9 cellular contexts compared by ENCODE assay signal in the genomic region with DNA sequence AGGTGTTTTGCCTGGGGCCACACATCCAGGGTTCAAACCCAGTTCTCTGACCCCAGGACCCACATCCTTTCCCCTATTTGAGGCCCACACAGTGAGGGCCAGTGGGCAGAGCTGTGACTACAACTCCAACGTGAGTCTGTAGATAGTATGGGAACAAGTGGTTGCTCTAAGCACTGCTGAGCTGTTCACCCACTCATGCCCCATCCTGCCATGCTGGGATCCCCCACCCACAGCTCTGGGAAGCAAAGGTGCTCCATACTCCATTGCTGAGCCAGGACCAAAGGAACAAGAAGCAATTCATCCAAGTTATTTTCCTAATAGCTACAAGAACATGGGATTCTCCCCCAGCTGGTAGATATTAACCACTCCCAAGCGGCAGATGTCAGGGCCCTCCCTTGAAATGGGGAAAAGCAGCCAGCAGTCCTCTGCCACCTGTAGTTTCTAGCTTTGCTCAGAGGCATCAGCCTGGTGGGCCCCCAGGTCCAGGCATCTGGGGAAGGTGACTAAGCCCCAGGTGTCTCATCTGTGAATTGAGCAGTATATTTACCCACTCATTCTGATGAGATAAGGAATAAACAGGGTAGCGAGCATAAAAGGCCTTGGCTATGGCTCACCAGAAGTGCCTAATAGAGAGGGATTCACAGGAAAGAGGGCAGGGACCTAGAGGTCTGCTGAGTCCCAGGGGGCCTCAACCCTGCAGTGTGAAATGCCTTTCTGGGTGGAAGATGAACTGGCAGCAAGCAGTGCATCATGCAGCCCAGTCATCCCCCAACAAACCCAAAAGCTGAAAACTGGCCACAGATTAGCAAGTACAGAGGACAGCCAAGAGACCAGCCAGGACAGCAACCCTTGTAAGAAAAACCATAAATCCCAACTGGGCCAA. TPM values are rescaled to one million over a fixed set of nuclear protein-coding genes. Genes with fewer than 3 reads are reported as not detected.
DNase-seq lines count a peak whose midpoint lies in the region; ATAC-seq and TF ChIP-seq lines count a peak whose summit lies in the region.
"Had no signal": no experiment of that assay in that cellular context is flagged by ENCODE, and none has a peak within 500 bp of the region (broad histone marks: within the 10 kb centered on the region; RNA-seq: fewer than 3 reads in every experiment).

No MANE protein-coding gene starts in this region.

- H3K4me3 ChIP-seq in OCI-LY7 (ENCODE audit: low read depth, low read length, poor library complexity, severe bottlenecking) (no peak overlapping the region), left ventricle myocardium inferior (no peak overlapping the region), thyroid gland (replicated peaks in 1 of 3) (no peak overlapping the region)

- H3K4me3 Mint-ChIP-seq in activated CD4-positive, alpha-beta T cell treated with anti-CD3 and anti-CD28 coated beads, Interleukin-2, amount 10 ng/mL, durations not matched to agents 7 days and 5 days, result no peak overlapping the region

- no peaks in the 10 kb centered on the region for H3K9me2 ChIP-seq in OCI-LY7 (ENCODE audit: insufficient read depth, low read length)

- H3K27me3 Mint-ChIP-seq in activated CD4-positive, alpha-beta T cell treated with anti-CD3 and anti-CD28 coated beads, Interleukin-2, amount 10 ng/mL, durations not matched to agents 7 days and 5 days, result no peaks in the 10 kb centered on the region

- H3K27ac ChIP-seq in OCI-LY7 (ENCODE audit: low read depth, low read length, poor library complexity, severe bottlenecking) (peak overlapping the region; percentile 6), left ventricle myocardium inferior (replicated peaks) (peak overlapping the region; percentile 87), thyroid gland (peak overlapping the region in 2 of 3 donors; percentile 9 to 49)

- BruUV-seq in OCI-LY7 (replicated peaks; lab: Mats Ljungman, UMichigan), result no TSS peak

- intact Hi-C loops in OCI-LY7 (cut with micrococcal nuclease; ENCODE audit: unreplicated experiment) (loop anchor here (5.0 kb wide), 1 partner anchor 179 kb away; a partner anchor contains a TSS), left ventricle myocardium inferior (cut with micrococcal nuclease) (no loop called here), thyroid gland (cut with DNase I) (loop anchor here (5.0 kb wide), 1 partner anchor 69 kb away; no protein-coding TSS in a partner anchor)

- H3K4me1 ChIP-seq in OCI-LY7 (ENCODE audit: insufficient read depth, low read length, poor library complexity, severe bottlenecking) (peaks cover 22% of the 10 kb centered on the region), left ventricle myocardium inferior (peaks cover 34% of the 10 kb centered on the region), thyroid gland (peaks cover 0 to 20% of the 10 kb centered on the region in 2 donors)

- 73 to 77% methylated on average over 3 of the region's 3 CpGs for WGBS in thyroid gland, 2 donors

- TF ChIP-seq POLR2A in thyroid gland (IDR thresholded peaks at IDR 0.05), result no peak

- peak overlapping the region; percentile 32; the same call in 1 of the 2 replicates for H3K4me2 ChIP-seq in OCI-LY7 (ENCODE audit: low read length)

- H3K27ac Mint-ChIP-seq in activated CD4-positive, alpha-beta T cell treated with anti-CD3 and anti-CD28 coated beads, Interleukin-2, amount 10 ng/mL, durations not matched to agents 7 days and 5 days, result peak overlapping the region; percentile 83

- DNase-seq in activated CD4-positive, alpha-beta T cell treated with anti-CD3 and anti-CD28 coated beads, Interleukin-2, amount 10 ng/mL, durations not matched to agents 7 days and 5 days, result no peak
- no peak for DNase-seq in activated CD4-positive, alpha-beta T cell treated with anti-CD3 and anti-CD28 coated beads, Interleukin-2, amount 50 U/mL, for 48 hours
- DNase-seq in OCI-LY7 (ENCODE audit: low spot score), result no peak
- no peak for DNase-seq in left ventricle myocardium inferior
- no peak for DNase-seq in thyroid gland
- no peak for DNase-seq in GOT3 (lab: John Stamatoyannopoulos, UW)
- DNase-seq in omental fat pad (ENCODE audit: low spot score), result no peak
- DNase-seq: SHP77 treated with DMSO at 0.1 percent for 48 hours had no signal

- peaks cover 18% of the 10 kb centered on the region for H3K4me1 Mint-ChIP-seq in activated CD4-positive, alpha-beta T cell treated with anti-CD3 and anti-CD28 coated beads, Interleukin-2, amount 10 ng/mL, durations not matched to agents 7 days and 5 days

- TF ChIP-seq CTCF in OCI-LY7 (conservative IDR thresholded peaks at IDR 0.05; ENCODE audit: low read length) (no peak), left ventricle myocardium inferior (IDR thresholded peaks at IDR 0.05; ENCODE audit: borderline replicate concordance) (no peak), thyroid gland (IDR thresholded peaks at IDR 0.05) (no peak), omental fat pad (IDR thresholded peaks at IDR 0.05) (no peak)

- CTCF ChIA-PET in activated CD4-positive, alpha-beta T cell treated with anti-CD3 and anti-CD28 coated beads, Interleukin-2, amount 10 ng/mL, durations not matched to agents 7 days and 5 days (lab: Charles Lee), result interaction anchor here (0.5 to 1.9 kb wide), 9 partner anchors 12 to 465 kb away, joined by 3 to 6 read pairs (median 3); no protein-coding TSS in a partner anchor
- CTCF ChIA-PET in OCI-LY7 (lab: Charles Lee; ENCODE audit: unreplicated experiment), result interaction anchor here (1.0 kb wide), 1 partner anchor 19 kb away, joined by 3 read pairs; no protein-coding TSS in a partner anchor

- H4K20me1 ChIP-seq in OCI-LY7 (ENCODE audit: insufficient read depth, low read length), result no peaks in the 10 kb centered on the region

- ATAC-seq in omental fat pad (ENCODE audit: low FRiP score), result no peak
- ATAC-seq in GM18520 (IDR thresholded peaks at IDR 0.05; ENCODE audit: unreplicated experiment), result no peak

- H3K9me3 ChIP-seq in OCI-LY7 (ENCODE audit: low read length) (no peaks in the 10 kb centered on the region), left ventricle myocardium inferior (replicated peaks) (no peaks in the 10 kb centered on the region), thyroid gland (no peaks in the 10 kb centered on the region)

- H3K36me3 Mint-ChIP-seq in activated CD4-positive, alpha-beta T cell treated with anti-CD3 and anti-CD28 coated beads, Interleukin-2, amount 10 ng/mL, durations not matched to agents 7 days and 5 days (ENCODE audit: low read depth), result peaks cover 14% of the 10 kb centered on the region

- H3K36me3 ChIP-seq in OCI-LY7 (ENCODE audit: insufficient read depth, low read length), result peaks cover 77% of the 10 kb centered on the region
- H3K36me3 ChIP-seq in left ventricle myocardium inferior, result no peaks in the 10 kb centered on the region
- no peaks in the 10 kb centered on the region for H3K36me3 ChIP-seq in thyroid gland

- no peaks in the 10 kb centered on the region for H3K9me3 Mint-ChIP-seq in activated CD4-positive, alpha-beta T cell treated with anti-CD3 and anti-CD28 coated beads, Interleukin-2, amount 10 ng/mL, durations not matched to agents 7 days and 5 days

- POLR2A ChIA-PET in activated CD4-positive, alpha-beta T cell treated with anti-CD3 and anti-CD28 coated beads, Interleukin-2, amount 10 ng/mL, durations not matched to agents 7 days and 5 days (lab: Charles Lee), result no interaction called here
- POLR2A ChIA-PET in OCI-LY7 (lab: Charles Lee), result no interaction called here

- no peak overlapping the region for H2AFZ ChIP-seq in OCI-LY7 (ENCODE audit: low read length)

- H3K27me3 ChIP-seq in left ventricle myocardium inferior (ENCODE audit: low read depth), result no peaks in the 10 kb centered on the region
- H3K27me3 ChIP-seq in thyroid gland, result no peaks in the 10 kb centered on the region

- H3K79me2 ChIP-seq in OCI-LY7 (ENCODE audit: insufficient read depth, low read depth, low read length), result no peaks in the 10 kb centered on the region

RNA-seq across cellular contexts. Expression of a gene that starts 33.4 kb away (rescaled TPM):
- 10 to 100 TPM; 26.9 to 28.2 TPM for total RNA-seq in activated CD4-positive, alpha-beta T cell treated with anti-CD3 and anti-CD28 coated beads, Interleukin-2, amount 10 ng/mL, durations not matched to agents 7 days and 5 days
- total RNA-seq in OCI-LY7 (2014; rRNA removed; shearing (Covaris generic)), result 34.5 and 40.0 TPM in 2 replicates
- total RNA-seq in OCI-LY7 (2022), result 41.0 and 46.2 TPM in 2 replicates
- total RNA-seq in left ventricle myocardium inferior, result 1.2 TPM
- total RNA-seq in thyroid gland, result 1 to 10 TPM in 2 of 4 donors, under 1 TPM in 2; 0.40 to 2.8 (median 1.5) TPM
- 1 to 10 TPM in 3 of 4 donors, under 1 TPM in 1; 0.65 to 2.0 (median 1.2) TPM for total RNA-seq in omental fat pad

Comparison
In these comparisons a context has a peak if more than half of its experiments do, and no peak if none do; other contexts are left out.
1. H3K27ac ChIP-seq: peak in every context shown above with its lines; median percentile 87 in left ventricle myocardium inferior; 29 in thyroid gland; 6 in OCI-LY7.
2. RNA of a gene that starts 33.4 kb away (total RNA-seq): 34.5 to 46.2 TPM in OCI-LY7 and 26.9 to 28.2 TPM in activated CD4-positive, alpha-beta T cell treated with anti-CD3 and anti-CD28 coated beads, Interleukin-2, amount 10 ng/mL, durations not matched to agents 7 days and 5 days; 0.40 to 2.8 TPM in thyroid gland, 0.65 to 2.0 TPM in omental fat pad and 1.2 TPM in left ventricle myocardium inferior (single experiment); every median in the first group is over 4 times any median in the second.